ENCODE assay signal across 17 cellular contexts in the genomic region with DNA sequence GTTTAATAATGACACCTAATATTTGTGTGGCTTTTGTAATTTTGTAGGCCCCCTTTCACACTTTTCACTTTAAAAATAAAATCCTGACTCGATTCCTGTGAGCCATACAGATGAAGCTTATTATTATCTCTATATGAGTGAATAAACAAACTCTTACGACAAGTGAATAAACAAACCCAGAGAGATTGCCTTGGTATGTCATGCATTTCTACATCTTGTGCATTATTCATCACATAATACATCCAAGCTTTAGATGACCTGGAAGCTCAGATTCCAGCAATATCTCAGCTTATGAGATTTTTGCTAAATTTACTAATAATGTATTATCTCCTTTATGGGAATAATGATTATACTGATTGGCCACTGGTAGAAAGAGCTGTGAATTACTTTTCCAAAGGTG.
DNase-seq lines count a peak whose midpoint lies in the region; ATAC-seq and TF ChIP-seq lines count a peak whose summit lies in the region.
"Had no signal": no experiment of that assay in that cellular context is flagged by ENCODE, and none has a peak within 500 bp of the region (broad histone marks: within the 10 kb centered on the region; RNA-seq: fewer than 3 reads in every experiment).

No MANE protein-coding gene starts in this region.

- peak overlapping the region; percentile 13 for H3K4me2 ChIP-seq in smooth muscle cell
- H3K4me2 ChIP-seq: GM23338 had no signal

- H3F3A ChIP-seq in smooth muscle cell (ENCODE audit: low read depth) = no peaks in the 10 kb centered on the region

- H3K9me3 ChIP-seq in adipocyte (ENCODE audit: control insufficient read depth, low read length) (no peaks in the 10 kb centered on the region), smooth muscle cell (replicated peaks; ENCODE audit: low read depth) (no peaks in the 10 kb centered on the region)

- 39% methylated on average over 2 of the region's 2 CpGs for WGBS in smooth muscle cell (ENCODE audit: low lambda C conversion rate)

- no peaks in the 10 kb centered on the region for H3K79me2 ChIP-seq in smooth muscle cell (ENCODE audit: low read depth)

- H3K9me3 Mint-ChIP-seq in chondrocyte (ENCODE audit: low read depth) = no peaks in the 10 kb centered on the region
- H3K9me3 Mint-ChIP-seq: GM23338, H9, HFFc6 had no signal

- H3K36me3 Mint-ChIP-seq in chondrocyte (ENCODE audit: low read depth) = no peaks in the 10 kb centered on the region
- H3K36me3 Mint-ChIP-seq: CD4-positive, alpha-beta memory T cell had no signal

- ATAC-seq in omental fat pad (ENCODE audit: low FRiP score) = no peak
- ATAC-seq: GM23338 had no signal

- H3K4me3 ChIP-seq in adipocyte (ENCODE audit: low read length) (no peak overlapping the region), smooth muscle cell (no peak overlapping the region)
- H3K4me3 ChIP-seq: GM23338 had no signal

- H3K4me1 Mint-ChIP-seq in chondrocyte (ENCODE audit: low read depth) = peaks cover 58% of the 10 kb centered on the region
- H3K4me1 Mint-ChIP-seq: CD4-positive, alpha-beta memory T cell had no signal

- peak overlapping the region; percentile 72 for H3K27ac Mint-ChIP-seq in chondrocyte (ENCODE audit: unreplicated experiment)
- H3K27ac Mint-ChIP-seq: CD4-positive, alpha-beta memory T cell; GM23338; H9; HFFc6 had no signal

- H3K9ac ChIP-seq in adipocyte (ENCODE audit: low read length) = no peak overlapping the region
- H3K9ac ChIP-seq in smooth muscle cell (ENCODE audit: low read depth) = no peak overlapping the region

- peak; percentile 30 for DNase-seq in adipocyte (ENCODE audit: low read depth)
- DNase-seq in chondrocyte (ENCODE audit: low spot score) = no peak
- DNase-seq in iris pigment epithelial cell (ENCODE audit: low read depth) = peak; percentile 79
- no peak for DNase-seq in smooth muscle cell (lab: John Stamatoyannopoulos, UW; ENCODE audit: unreplicated experiment)
- DNase-seq in NCI-H2029 treated with DMSO at 0.1 percent for 48 hours (lab: John Stamatoyannopoulos, UW) = no peak
- DNase-seq in omental fat pad (ENCODE audit: low spot score) = no peak
- no peak for DNase-seq in midbrain (lab: John Stamatoyannopoulos, UW)
- DNase-seq: C1 segment of cervical spinal cord; Calu3; CD4-positive, alpha-beta memory T cell; COR-L47; DMS53; DMS79 treated with DMSO at 0.1 percent for 48 hours; GF-D8; H9; HFFc6 had no signal

- TF ChIP-seq CTCF in chondrocyte (IDR thresholded peaks at IDR 0.05) = no peak
- TF ChIP-seq CTCF in smooth muscle cell (IDR thresholded peaks at IDR 0.05; ENCODE audit: borderline replicate concordance, insufficient read depth, poor library complexity, severe bottlenecking) = no peak
- TF ChIP-seq CTCF in omental fat pad (IDR thresholded peaks at IDR 0.05) = no peak

- H2AFZ ChIP-seq in smooth muscle cell (ENCODE audit: low read depth) = no peak overlapping the region
- H2AFZ ChIP-seq: GM23338 had no signal

- H3K4me1 ChIP-seq in adipocyte (ENCODE audit: control insufficient read depth, insufficient read depth, low read length) (peaks cover 14% of the 10 kb centered on the region), smooth muscle cell (ENCODE audit: low read depth) (peaks cover 4% of the 10 kb centered on the region)

- H3K36me3 ChIP-seq in adipocyte (ENCODE audit: control insufficient read depth, insufficient read depth, low read length, severe bottlenecking) (no peaks in the 10 kb centered on the region), smooth muscle cell (ENCODE audit: low read depth) (no peaks in the 10 kb centered on the region)

- no peaks in the 10 kb centered on the region for H3K27me3 Mint-ChIP-seq in chondrocyte (ENCODE audit: low read depth)
- H3K27me3 Mint-ChIP-seq: CD4-positive, alpha-beta memory T cell had no signal

- H3K27me3 ChIP-seq in adipocyte (replicated peaks; ENCODE audit: control insufficient read depth, insufficient read depth, low read length) (no peaks in the 10 kb centered on the region), smooth muscle cell (ENCODE audit: low read depth) (peaks cover 5% of the 10 kb centered on the region)

- no peak overlapping the region for H3K27ac ChIP-seq in smooth muscle cell (ENCODE audit: low read depth)

- H4K20me1 ChIP-seq in smooth muscle cell (ENCODE audit: low read depth) = no peaks in the 10 kb centered on the region

- no peak overlapping the region for H3K4me3 Mint-ChIP-seq in chondrocyte (ENCODE audit: unreplicated experiment)
- H3K4me3 Mint-ChIP-seq: CD4-positive, alpha-beta memory T cell; GM23338; H9; HFFc6 had no signal

Comparison
In these comparisons a context has a peak if more than half of its experiments do, and no peak if none do; other contexts are left out.
1. DNase-seq: peak in adipocyte (single experiment) and iris pigment epithelial cell (single experiment); none in chondrocyte (single experiment), smooth muscle cell (single experiment), NCI-H2029 treated with DMSO at 0.1 percent for 48 hours (single experiment), omental fat pad (single experiment) and midbrain (single experiment).